Comparison of ENCODE assay signal across 8 cellular contexts in genomic region chrX:53223955-53224859, GRCh38. TPM values are rescaled to one million over a fixed set of nuclear protein-coding genes. Genes with fewer than 3 reads are reported as not detected.
A peak's percentile ranks its signal among the peaks of the same experiment; 100 is the strongest.
DNase-seq lines count a peak whose midpoint lies in the region; ATAC-seq and TF ChIP-seq lines count a peak whose summit lies in the region.

No MANE protein-coding gene starts in this region.

- TF ChIP-seq CTCF in esophagus muscularis mucosa (IDR thresholded peaks at IDR 0.05) (no peak), nephron progenitor cell (IDR thresholded peaks at IDR 0.05) (no peak)

- H3K9me3 Mint-ChIP-seq in activated CD4-positive, alpha-beta memory T cell treated with anti-CD3 and anti-CD28 coated beads, Interleukin-2, amount 10 ng/mL, durations not matched to agents 7 days and 5 days = no peaks in the 10 kb centered on the region
- peaks cover 55% of the 10 kb centered on the region for H3K9me3 Mint-ChIP-seq in nephron progenitor cell

- CTCF ChIA-PET in activated CD4-positive, alpha-beta memory T cell treated with anti-CD3 and anti-CD28 coated beads, Interleukin-2, amount 10 ng/mL, durations not matched to agents 7 days and 5 days (lab: Charles Lee) = interaction anchor here (0.6 kb wide), 1 partner anchor 153 kb away, joined by 3 read pairs; no protein-coding TSS in a partner anchor

- DNase-seq in GM04504 (ENCODE audit: low read depth) (peak; percentile 32), esophagus muscularis mucosa (ENCODE audit: extremely low spot score) (no peak), nephron progenitor cell (peak; percentile 30), globus pallidus (ENCODE audit: low spot score) (no peak), DMS114 treated with DMSO at 0.1 percent for 48 hours (lab: John Stamatoyannopoulos, UW; ENCODE audit: unreplicated experiment) (no peak)
- peak; percentile 21 for DNase-seq in activated CD4-positive, alpha-beta memory T cell treated with anti-CD3 and anti-CD28 coated beads, Interleukin-2, amount 10 ng/mL, durations not matched to agents 7 days and 5 days

- peak; percentile 19 for ATAC-seq in HG03442 (IDR thresholded peaks at IDR 0.05; ENCODE audit: unreplicated experiment)
- no peak for ATAC-seq in GM21576 (IDR thresholded peaks at IDR 0.05; ENCODE audit: unreplicated experiment)

- peaks cover 26 to 52% (median 34%) of the 10 kb centered on the region in 4 donors for H3K4me1 ChIP-seq in esophagus muscularis mucosa

- H3K36me3 Mint-ChIP-seq in activated CD4-positive, alpha-beta memory T cell treated with anti-CD3 and anti-CD28 coated beads, Interleukin-2, amount 10 ng/mL, durations not matched to agents 7 days and 5 days (ENCODE audit: low read depth) = peaks cover 36% of the 10 kb centered on the region
- peaks cover 16% of the 10 kb centered on the region for H3K36me3 Mint-ChIP-seq in nephron progenitor cell (ENCODE audit: low read depth)

- POLR2A ChIA-PET in activated CD4-positive, alpha-beta memory T cell treated with anti-CD3 and anti-CD28 coated beads, Interleukin-2, amount 10 ng/mL, durations not matched to agents 7 days and 5 days (lab: Charles Lee) = interaction anchor here (0.8 to 2.2 kb wide), 10 partner anchors 9 to 1415 kb away, joined by 3 to 11 read pairs (median 4); partner anchors contain the start of genes RIBC1 and SMC1A

- peak overlapping the region; percentile 94 for H3K27ac Mint-ChIP-seq in activated CD4-positive, alpha-beta memory T cell treated with anti-CD3 and anti-CD28 coated beads, Interleukin-2, amount 10 ng/mL, durations not matched to agents 7 days and 5 days
- H3K27ac Mint-ChIP-seq in nephron progenitor cell = peak overlapping the region; percentile 100

- H3K4me1 Mint-ChIP-seq in activated CD4-positive, alpha-beta memory T cell treated with anti-CD3 and anti-CD28 coated beads, Interleukin-2, amount 10 ng/mL, durations not matched to agents 7 days and 5 days = peaks cover 48% of the 10 kb centered on the region
- H3K4me1 Mint-ChIP-seq in nephron progenitor cell = peaks cover 25% of the 10 kb centered on the region

- peak overlapping the region; percentile 75 to 96 (median 81) for H3K4me3 ChIP-seq in esophagus muscularis mucosa

- 2% methylated on average over 37 of the region's 40 CpGs for WGBS in esophagus muscularis mucosa

- no peaks in the 10 kb centered on the region for H3K27me3 ChIP-seq in esophagus muscularis mucosa

- TF ChIP-seq EP300 in esophagus muscularis mucosa (IDR thresholded peaks at IDR 0.05) = no peak

- H3K27ac ChIP-seq in esophagus muscularis mucosa (replicated peaks in 1 of 4) = peak overlapping the region; percentile 83 to 91 (median 86)

- peak overlapping the region; percentile 89 for H3K4me3 Mint-ChIP-seq in activated CD4-positive, alpha-beta memory T cell treated with anti-CD3 and anti-CD28 coated beads, Interleukin-2, amount 10 ng/mL, durations not matched to agents 7 days and 5 days
- peak overlapping the region; percentile 97 for H3K4me3 Mint-ChIP-seq in nephron progenitor cell

- no peaks in the 10 kb centered on the region for H3K27me3 Mint-ChIP-seq in activated CD4-positive, alpha-beta memory T cell treated with anti-CD3 and anti-CD28 coated beads, Interleukin-2, amount 10 ng/mL, durations not matched to agents 7 days and 5 days
- peaks cover 10% of the 10 kb centered on the region for H3K27me3 Mint-ChIP-seq in nephron progenitor cell (ENCODE audit: low read depth, poor library complexity)

- peaks cover 0 to 24% (median 19%) of the 10 kb centered on the region in 4 donors for H3K36me3 ChIP-seq in esophagus muscularis mucosa

- TF ChIP-seq POLR2A in esophagus muscularis mucosa (IDR thresholded peaks at IDR 0.05; ENCODE audit: low read depth) = no peak

- intact Hi-C loops in esophagus muscularis mucosa (cut with DNase I) = loop anchor here (10.0 kb wide), 1 partner anchor 201 kb away; the partner anchor contains the start of genes RIBC1 and SMC1A

- no peaks in the 10 kb centered on the region for H3K9me3 ChIP-seq in esophagus muscularis mucosa

RNA-seq across cellular contexts. Expression of gene KDM5C, which starts 0.8 kb away (rescaled TPM):
- total RNA-seq in activated CD4-positive, alpha-beta memory T cell treated with anti-CD3 and anti-CD28 coated beads, Interleukin-2, amount 10 ng/mL, durations not matched to agents 7 days and 5 days = 10 to 100 TPM; 95.5 to 99.9 TPM
- total RNA-seq in esophagus muscularis mucosa = 100 to 1,000 TPM in 2 of 4 donors, 10 to 100 TPM in 2; 64.8 to 128 (median 85.2) TPM

RNA-seq across cellular contexts. Expression of gene IQSEC2, which starts 57.2 kb away (rescaled TPM):
- under 1 TPM; 0.20 to 0.48 TPM for total RNA-seq in activated CD4-positive, alpha-beta memory T cell treated with anti-CD3 and anti-CD28 coated beads, Interleukin-2, amount 10 ng/mL, durations not matched to agents 7 days and 5 days
- 10 to 100 TPM; 12.0 to 24.8 (median 20.0) TPM for total RNA-seq in esophagus muscularis mucosa

Comparison
In these comparisons a context has a peak if more than half of its experiments do, and no peak if none do; other contexts are left out.
1. DNase-seq: peak in GM04504 (single experiment), activated CD4-positive, alpha-beta memory T cell treated with anti-CD3 and anti-CD28 coated beads, Interleukin-2, amount 10 ng/mL, durations not matched to agents 7 days and 5 days (single experiment) and nephron progenitor cell (single experiment); none in esophagus muscularis mucosa (single experiment), globus pallidus (single experiment) and DMS114 treated with DMSO at 0.1 percent for 48 hours (single experiment).
2. RNA of gene IQSEC2, which starts 57.2 kb away (total RNA-seq): 12.0 to 24.8 TPM in esophagus muscularis mucosa; 0.20 to 0.48 TPM in activated CD4-positive, alpha-beta memory T cell treated with anti-CD3 and anti-CD28 coated beads, Interleukin-2, amount 10 ng/mL, durations not matched to agents 7 days and 5 days; every median in the first group is over 4 times any median in the second.